ENCODE assay signal across 8 cellular contexts in genomic region chr3:83934208-83935150, GRCh38.
DNase-seq lines count a peak whose midpoint lies in the region; ATAC-seq and TF ChIP-seq lines count a peak whose summit lies in the region.

No MANE protein-coding gene starts in this region.

- no peak overlapping the region for H4K8ac ChIP-seq in H9 (replicated peaks; ENCODE audit: insufficient read length, low read depth, low read length)

- no peak overlapping the region for H3K18ac ChIP-seq in H9 (ENCODE audit: insufficient read length, low read depth, low read length)

- H3K9me3 Mint-ChIP-seq in H9 (peaks cover 18 to 35% of the 10 kb centered on the region in 2 experiments), natural killer cell (peaks cover 15 to 35% of the 10 kb centered on the region in 2 donors)

- no peak overlapping the region for H3K4me3 ChIP-seq in SJCRH30

- H2BK20ac ChIP-seq in H9 (ENCODE audit: low read depth, low read length, poor library complexity, severe bottlenecking): no peak overlapping the region

- no peak overlapping the region for H3K4ac ChIP-seq in H9 (ENCODE audit: low read depth, low read length)

- H3K4me1 Mint-ChIP-seq in H9 (peaks cover 0 to 9% of the 10 kb centered on the region in 2 experiments; a peak in 2 of 4 replicates), natural killer cell (no peaks in the 10 kb centered on the region)

- no peak overlapping the region for H3K4me2 ChIP-seq in H9 (ENCODE audit: insufficient read depth, insufficient read length, low read length)

- H3K36me3 Mint-ChIP-seq in H9 (ENCODE audit: insufficient read depth in 1 of 3, low read depth in 3 of 3) (peaks cover 6 to 37% (median 7%) of the 10 kb centered on the region in 3 experiments), natural killer cell (peaks cover 28% of the 10 kb centered on the region)

- H3K79me1 ChIP-seq in H9 (ENCODE audit: insufficient read depth, low read depth, low read length, poor library complexity, severe bottlenecking): no peaks in the 10 kb centered on the region

- intact Hi-C loops in natural killer cell (cut with micrococcal nuclease): no loop called here

- H3K27me3 ChIP-seq in SJCRH30: no peaks in the 10 kb centered on the region
- no peaks in the 10 kb centered on the region for H3K27me3 ChIP-seq in H9 (ENCODE audit: insufficient read depth, low read length)

- ATAC-seq in natural killer cell: no peak

- H3K4me3 Mint-ChIP-seq in H9 (no peak overlapping the region), natural killer cell (no peak overlapping the region)

- H3K9me3 ChIP-seq in SJCRH30 (replicated peaks): no peaks in the 10 kb centered on the region
- H3K9me3 ChIP-seq in H9 (ENCODE audit: control insufficient read depth, low read depth, low read length): peaks cover under 1% of the 10 kb centered on the region

- H3K27ac Mint-ChIP-seq in H9 (peak overlapping the region in 1 of 3 experiments; percentile 65; a peak in 2 of 7 replicates), natural killer cell (no peak overlapping the region)

- no peak overlapping the region for H4K91ac ChIP-seq in H9 (ENCODE audit: insufficient read length, low read depth, low read length)

- whole genome bisulfite sequencing in H9 (ENCODE audit: extremely low coverage, insufficient read length, low lambda C conversion rate): no CpG with 5 or more reads among the region's 5 CpGs

- no peaks in the 10 kb centered on the region for H3K79me2 ChIP-seq in H9 (ENCODE audit: insufficient read depth, low read length)

- no peak overlapping the region for H4K5ac ChIP-seq in H9 (ENCODE audit: insufficient read length, low read depth, low read length)

- H3T11ph ChIP-seq in H9 (ENCODE audit: low read length): no peak overlapping the region

- H2BK15ac ChIP-seq in H9 (ENCODE audit: low read depth, low read length): no peak overlapping the region

- H2AK5ac ChIP-seq in H9 (ENCODE audit: insufficient read length, low read length): no peak overlapping the region

- H3K27me3 Mint-ChIP-seq in H9 (ENCODE audit: low read depth) (peaks cover 2% of the 10 kb centered on the region; the same call in 1 of the 2 replicates), natural killer cell (ENCODE audit: low read depth in 2 of 2) (no peaks in the 10 kb centered on the region)

- H3K23me2 ChIP-seq in H9 (ENCODE audit: insufficient read length, low read depth, low read length, poor library complexity, severe bottlenecking): no peaks in the 10 kb centered on the region

- H3K56ac ChIP-seq in H9 (ENCODE audit: insufficient read length, low read depth, low read length): no peak overlapping the region

- H3K14ac ChIP-seq in H9 (ENCODE audit: insufficient read depth, low read length): no peak overlapping the region

- H3K4me1 ChIP-seq in SJCRH30 (no peaks in the 10 kb centered on the region; the same call in 1 of the 2 replicates), H9 (ENCODE audit: insufficient read depth, low read length) (no peaks in the 10 kb centered on the region)

- DNase-seq in GDM1 (lab: John Stamatoyannopoulos, UW): peak; percentile 82
- DNase-seq in HT-29 (ENCODE audit: low spot score): peak; percentile 16
- DNase-seq in SJCRH30: peak; percentile 44 to 62
- DNase-seq in glomerular visceral epithelial cell (ENCODE audit: extremely low spot score): peak; percentile 43
- DNase-seq in H9: no peak
- no peak for DNase-seq in activated CD4-positive, alpha-beta T cell treated with anti-CD3 and anti-CD28 coated beads for 48 hours
- DNase-seq in activated naive CD4-positive, alpha-beta T cell treated with anti-CD3 and anti-CD28 coated beads, Interleukin-2, amount 50 U/mL, for 16 hours: no peak
- DNase-seq in natural killer cell: no peak

- H3K9ac ChIP-seq in H9 (ENCODE audit: extremely low read depth, insufficient read length, low read length): no peak overlapping the region

- no peaks in the 10 kb centered on the region for H3K36me3 ChIP-seq in SJCRH30

- H2BK5ac ChIP-seq in H9 (ENCODE audit: insufficient read length, low read length): no peak overlapping the region

- no peak overlapping the region for H2BK12ac ChIP-seq in H9 (ENCODE audit: insufficient read length, low read depth, low read length)

- no peak overlapping the region for H2AFZ ChIP-seq in H9 (ENCODE audit: low read length)

- no peak overlapping the region for H2BK120ac ChIP-seq in H9 (ENCODE audit: low read depth, low read length, poor library complexity, severe bottlenecking)

- H3K23ac ChIP-seq in H9 (ENCODE audit: insufficient read length, low read depth, low read length): no peak overlapping the region

- H4K20me1 ChIP-seq in H9 (ENCODE audit: control insufficient read depth, insufficient read depth, insufficient read length): no peaks in the 10 kb centered on the region

- H3K27ac ChIP-seq in SJCRH30 (peak overlapping the region; percentile 10; the same call in 1 of the 2 replicates), H9 (ENCODE audit: insufficient read length, low read depth, low read length) (no peak overlapping the region)

- TF ChIP-seq CTCF in H9 (conservative IDR thresholded peaks at IDR 0.05): no peak
- TF ChIP-seq CTCF in natural killer cell (IDR thresholded peaks at IDR 0.05): no peak

Comparison
In these comparisons a context has a peak if more than half of its experiments do, and no peak if none do; other contexts are left out.
1. DNase-seq: peak in GDM1 (single experiment), HT-29 (single experiment), SJCRH30 (2 of 2) and glomerular visceral epithelial cell (single experiment); none in H9 (single experiment), activated CD4-positive, alpha-beta T cell treated with anti-CD3 and anti-CD28 coated beads for 48 hours (single experiment), activated naive CD4-positive, alpha-beta T cell treated with anti-CD3 and anti-CD28 coated beads, Interleukin-2, amount 50 U/mL, for 16 hours (single experiment) and natural killer cell (single experiment).